8 cellular contexts compared by ENCODE assay signal in genomic region chr7:101733713-101734475, GRCh38.
DNase-seq lines count a peak whose midpoint lies in the region; ATAC-seq and TF ChIP-seq lines count a peak whose summit lies in the region.

No MANE protein-coding gene starts in this region.

- no peak overlapping the region for H3K27ac ChIP-seq in left ventricle myocardium inferior (replicated peaks)
- H3K27ac ChIP-seq in gastrocnemius medialis, result peak overlapping the region; percentile 23 to 41 (median 29)

- H3K4me1 ChIP-seq in BE2C (no peaks in the 10 kb centered on the region), left ventricle myocardium inferior (peaks cover 14% of the 10 kb centered on the region), gastrocnemius medialis (peaks cover 4 to 11% of the 10 kb centered on the region in 2 donors)

- TF ChIP-seq POLR2A in gastrocnemius medialis (IDR thresholded peaks at IDR 0.05), result no peak

- no peaks in the 10 kb centered on the region for H3K27me3 ChIP-seq in BE2C
- H3K27me3 ChIP-seq in left ventricle myocardium inferior (ENCODE audit: low read depth), result peaks cover 9% of the 10 kb centered on the region
- H3K27me3 ChIP-seq in gastrocnemius medialis, result no peaks in the 10 kb centered on the region

- no peak overlapping the region for H3K27ac Mint-ChIP-seq in T-helper 17 cell

- H3K27me3 Mint-ChIP-seq in T-helper 17 cell, result peaks cover 13% of the 10 kb centered on the region

- DNase-seq in BE2C (peak; percentile 41), T-helper 17 cell (no peak), left ventricle myocardium inferior (peak; percentile 28), gastrocnemius medialis (peak in 1 of 2 donors; percentile 53), cortex of kidney (lab: John Stamatoyannopoulos, UW) (no peak)

- H3K36me3 Mint-ChIP-seq in T-helper 17 cell (ENCODE audit: low read depth), result no peaks in the 10 kb centered on the region

- peaks cover 3% of the 10 kb centered on the region; the same call in 1 of the 2 replicates for H3K9me3 ChIP-seq in BE2C
- no peaks in the 10 kb centered on the region for H3K9me3 ChIP-seq in T-helper 17 cell (ENCODE audit: control insufficient read depth, low read length, poor library complexity, severe bottlenecking)
- no peaks in the 10 kb centered on the region for H3K9me3 ChIP-seq in left ventricle myocardium inferior (replicated peaks)
- no peaks in the 10 kb centered on the region for H3K9me3 ChIP-seq in gastrocnemius medialis

- H3K36me3 ChIP-seq in BE2C (no peaks in the 10 kb centered on the region), left ventricle myocardium inferior (no peaks in the 10 kb centered on the region), gastrocnemius medialis (no peaks in the 10 kb centered on the region)

- H3K4me3 ChIP-seq in BE2C (ENCODE audit: low read depth, low read length), result no peak overlapping the region
- peak overlapping the region; percentile 62 for H3K4me3 ChIP-seq in left ventricle myocardium inferior
- peak overlapping the region; percentile 38 to 56 (median 44) for H3K4me3 ChIP-seq in gastrocnemius medialis

- TF ChIP-seq CTCF in BE2C (IDR thresholded peaks at IDR 0.05; ENCODE audit: low read depth, low read length), result no peak
- no peak for TF ChIP-seq CTCF in left ventricle myocardium inferior (IDR thresholded peaks at IDR 0.05; ENCODE audit: borderline replicate concordance)
- no peak for TF ChIP-seq CTCF in gastrocnemius medialis (IDR thresholded peaks at IDR 0.05 in 4 of 5, conservative IDR thresholded peaks at IDR 0.05 in 1 of 5)

- H3K4me1 Mint-ChIP-seq in T-helper 17 cell, result no peaks in the 10 kb centered on the region

- ATAC-seq in HG03097 (IDR thresholded peaks at IDR 0.05; ENCODE audit: low FRiP score, unreplicated experiment), result peak; percentile 64
- no peak for ATAC-seq in T-helper 17 cell
- ATAC-seq in gastrocnemius medialis, result peak; percentile 83 to 84
- no peak for ATAC-seq in HG02642 (IDR thresholded peaks at IDR 0.05; ENCODE audit: poor library complexity, unreplicated experiment)
- no peak for ATAC-seq in GM19324 (IDR thresholded peaks at IDR 0.05; ENCODE audit: low FRiP score, unreplicated experiment)

- H3K4me3 Mint-ChIP-seq in T-helper 17 cell, result peak overlapping the region; percentile 21

- intact Hi-C loops in left ventricle myocardium inferior (cut with micrococcal nuclease), result no loop called here
- intact Hi-C loops in gastrocnemius medialis (cut with DNase I; ENCODE audit: low total_unique reads), result no loop called here

- in situ Hi-C loops in gastrocnemius medialis (cut with MboI; ENCODE audit: low sequenced_read_pairs in 4 of 4), result no loop called here

Comparison
In these comparisons a context has a peak if more than half of its experiments do, and no peak if none do; other contexts are left out.
1. DNase-seq: peak in BE2C (single experiment) and left ventricle myocardium inferior (single experiment); none in T-helper 17 cell (0 of 3) and cortex of kidney (single experiment).
2. ATAC-seq: peak in HG03097 (single experiment) and gastrocnemius medialis (2 of 2); none in T-helper 17 cell (single experiment), HG02642 (single experiment) and GM19324 (single experiment).